ENCODE assay signal across 8 cellular contexts in the genomic region with DNA sequence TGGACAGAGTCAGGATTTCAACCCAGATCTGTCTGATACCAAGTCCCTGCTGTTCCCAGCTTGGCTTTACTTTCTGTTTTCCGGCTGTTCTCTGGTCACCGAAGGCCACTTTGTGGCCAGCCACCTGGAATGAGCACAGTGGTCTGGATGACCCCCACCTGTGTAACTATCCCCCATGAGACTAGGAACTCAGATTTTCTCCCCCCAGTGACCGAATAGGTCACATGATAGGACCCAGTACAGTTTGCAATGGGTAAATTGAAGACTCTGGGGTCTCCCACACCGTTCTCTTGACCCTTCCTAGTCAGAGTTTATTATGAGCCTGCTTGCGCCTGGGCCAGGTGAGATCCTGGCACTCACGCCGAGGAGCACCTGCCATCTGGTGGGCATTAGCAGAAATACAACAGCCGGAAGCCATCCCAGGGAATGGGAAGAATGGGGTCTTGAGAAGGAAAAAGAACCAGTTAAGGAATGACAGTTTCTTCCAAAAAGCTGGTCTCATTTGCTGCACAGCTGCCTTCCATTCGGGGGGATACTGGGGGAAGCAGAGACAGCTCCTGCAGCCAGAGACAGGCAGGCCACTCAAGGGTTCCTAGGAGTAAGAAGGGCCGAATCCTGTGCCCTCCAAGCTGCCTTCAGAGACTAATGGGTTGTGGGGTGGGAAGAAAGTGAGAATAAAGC. TPM values are rescaled to one million over a fixed set of nuclear protein-coding genes. Genes with fewer than 3 reads are reported as not detected.
DNase-seq lines count a peak whose midpoint lies in the region; ATAC-seq and TF ChIP-seq lines count a peak whose summit lies in the region.

No MANE protein-coding gene starts in this region.

- H2BK120ac ChIP-seq in neuronal stem cell (ENCODE audit: low read depth, low read length), result no peak overlapping the region

- H3K79me2 ChIP-seq in GM23338 (replicated peaks; ENCODE audit: insufficient read depth), result no peaks in the 10 kb centered on the region

- H4K8ac ChIP-seq in neuronal stem cell (ENCODE audit: low read depth, low read length), result no peak overlapping the region

- H3K4me3 ChIP-seq in AG10803 (ENCODE audit: low read length) (no peak overlapping the region), GM23338 (no peak overlapping the region), esophagus squamous epithelium (no peak overlapping the region), neuronal stem cell (ENCODE audit: low read length in 2 of 2) (no peak overlapping the region)

- H3F3A ChIP-seq in GM23338 (replicated peaks; ENCODE audit: low read depth), result peaks cover 14% of the 10 kb centered on the region; the same call in 1 of the 2 replicates

- peaks cover 10% of the 10 kb centered on the region for H3K27me3 Mint-ChIP-seq in GM23338 (ENCODE audit: insufficient read depth, low read depth, poor library complexity)

- no peak overlapping the region for H4K91ac ChIP-seq in neuronal stem cell (ENCODE audit: low read depth, low read length, poor library complexity)

- no peak overlapping the region for H3K23ac ChIP-seq in neuronal stem cell (ENCODE audit: low read depth, low read length, poor library complexity)

- H3K36me3 ChIP-seq in GM23338 (ENCODE audit: insufficient read depth) (no peaks in the 10 kb centered on the region), esophagus squamous epithelium (peaks cover 0 to 10% (median 0%) of the 10 kb centered on the region in 3 donors), neuronal stem cell (replicated peaks in 1 of 2; ENCODE audit: control insufficient read depth in 2 of 2, insufficient read depth in 2 of 2, low read length in 2 of 2) (no peaks in the 10 kb centered on the region)

- no peaks in the 10 kb centered on the region for H3K9me2 ChIP-seq in GM23338 (ENCODE audit: insufficient read depth)

- no peak overlapping the region for H2BK12ac ChIP-seq in neuronal stem cell (ENCODE audit: low read length)

- H3K4me1 Mint-ChIP-seq in GM23338, result peaks cover 5% of the 10 kb centered on the region; the same call in 2 of the 3 replicates

- H3K27me3 ChIP-seq in GM23338 (ENCODE audit: insufficient read depth) (no peaks in the 10 kb centered on the region), esophagus squamous epithelium (no peaks in the 10 kb centered on the region), neuronal stem cell (ENCODE audit: control insufficient read depth in 3 of 3, insufficient read depth in 3 of 3, low read depth in 1 of 3, low read length in 3 of 3) (no peaks in the 10 kb centered on the region)

- peaks cover 4% of the 10 kb centered on the region; the same call in 1 of the 2 replicates for H3K4me1 ChIP-seq in GM23338 (ENCODE audit: insufficient read depth)
- H3K4me1 ChIP-seq in esophagus squamous epithelium, result peaks cover 4 to 25% (median 11%) of the 10 kb centered on the region in 3 donors
- H3K4me1 ChIP-seq in neuronal stem cell (ENCODE audit: control insufficient read depth in 2 of 2, insufficient read depth in 1 of 2, low read depth in 1 of 2, low read length in 2 of 2), result no peaks in the 10 kb centered on the region

- H3K79me1 ChIP-seq in neuronal stem cell (ENCODE audit: low read depth, low read length), result no peaks in the 10 kb centered on the region

- H3K18ac ChIP-seq in neuronal stem cell (ENCODE audit: low read length), result no peak overlapping the region

- peak overlapping the region; percentile 48; the same call in 1 of the 2 replicates for H3K27ac ChIP-seq in GM23338 (ENCODE audit: low read depth)
- H3K27ac ChIP-seq in esophagus squamous epithelium, result peak overlapping the region in 3 of 4 donors; percentile 4 to 54 (median 21)
- no peak overlapping the region for H3K27ac ChIP-seq in neuronal stem cell (replicated peaks; ENCODE audit: low read length)

- no peaks in the 10 kb centered on the region for H3K9me3 ChIP-seq in esophagus squamous epithelium
- H3K9me3 ChIP-seq in neuronal stem cell (replicated peaks in 1 of 2; ENCODE audit: control insufficient read depth in 2 of 2, insufficient read depth in 1 of 2, low read depth in 1 of 2, low read length in 2 of 2), result no peaks in the 10 kb centered on the region

- H2AFZ ChIP-seq in GM23338, result peak overlapping the region; percentile 97
- peak overlapping the region; percentile 85 for H2AFZ ChIP-seq in neuronal stem cell (ENCODE audit: low read length)

- no peak overlapping the region for H2BK15ac ChIP-seq in neuronal stem cell (ENCODE audit: low read length)

- no peak overlapping the region for H3K14ac ChIP-seq in neuronal stem cell (ENCODE audit: low read length)

- DNase-seq in AG10803 (ENCODE audit: low read depth) (peak; percentile 33), GM23338 (ENCODE audit: low spot score) (peak; percentile 88), NCI-H82 (lab: John Stamatoyannopoulos, UW) (peak; percentile 79), activated T-cell treated with anti-CD3 and anti-CD28 coated beads for 48 hours (ENCODE audit: low read depth) (peak; percentile 29), esophagus squamous epithelium (lab: John Stamatoyannopoulos, UW) (no peak), neuronal stem cell (ENCODE audit: low spot score) (peak; percentile 64), cerebellar nuclear complex (lab: John Stamatoyannopoulos, UW) (no peak)

- no peak overlapping the region; the same call in 2 of the 3 replicates for H3K4me3 Mint-ChIP-seq in GM23338

- TF ChIP-seq CTCF in AG10803 (conservative IDR thresholded peaks at IDR 0.05; ENCODE audit: low read length) (peak; percentile 93), GM23338 (conservative IDR thresholded peaks at IDR 0.05; ENCODE audit: low read depth in 2 of 2) (peak; percentile 98), esophagus squamous epithelium (IDR thresholded peaks at IDR 0.05) (peak; percentile 88 to 94 (median 92))

- WGBS in esophagus squamous epithelium, 2 donors, result 21 to 25% methylated on average over 9 to 10 of the region's 10 CpGs
- WGBS in neuronal stem cell (ENCODE audit: extremely low coverage in 2 of 2, insufficient read length in 2 of 2, insufficient replicate concordance in 1 of 2), 2 donors, result no CpG with 5 or more reads among the region's 10 CpGs

- H3K27ac Mint-ChIP-seq in GM23338, result peak overlapping the region; percentile 58

- no peak overlapping the region for H2BK5ac ChIP-seq in neuronal stem cell (ENCODE audit: low read length)

- ATAC-seq in GM23338 (peak; percentile 94), HG03108 (IDR thresholded peaks at IDR 0.05; ENCODE audit: unreplicated experiment) (no peak)

- no peaks in the 10 kb centered on the region for H4K20me1 ChIP-seq in GM23338 (replicated peaks; ENCODE audit: insufficient read depth)

- H3K4me2 ChIP-seq in GM23338, result 0 out of 2 replicates have a peak overlapping the region, but pooled peaks have one; percentile 15
- H3K4me2 ChIP-seq in neuronal stem cell (ENCODE audit: insufficient read depth, low read length, poor library complexity, severe bottlenecking), result no peak overlapping the region

- intact Hi-C loops in esophagus squamous epithelium (cut with DNase I), result loop anchor here (5.0 kb wide), 1 partner anchor 66 kb away; no protein-coding TSS in a partner anchor

- no peak overlapping the region for H3K9ac ChIP-seq in neuronal stem cell (ENCODE audit: low read depth, low read length, poor library complexity)

- no peak overlapping the region for H3K4ac ChIP-seq in neuronal stem cell (ENCODE audit: low read length)

- H3K36me3 Mint-ChIP-seq in GM23338 (ENCODE audit: low read depth), result no peaks in the 10 kb centered on the region

- TF ChIP-seq POLR2A in esophagus squamous epithelium (IDR thresholded peaks at IDR 0.05), result no peak

- H3K9me3 Mint-ChIP-seq in GM23338, result no peaks in the 10 kb centered on the region

- H2AK5ac ChIP-seq in neuronal stem cell (ENCODE audit: low read depth, low read length), result no peak overlapping the region

TF ChIP-seq in GM23338, 12 proteins besides CTCF, POLR2A, EP300 and RAD21 (continues in another document):
- TF ChIP-seq STAT1 (IDR thresholded peaks at IDR 0.05; ENCODE audit: unreplicated experiment) (no peak), EZH2phosphoT487 (IDR thresholded peaks at IDR 0.05; ENCODE audit: unreplicated experiment) (no peak), EZH2 (IDR thresholded peaks at IDR 0.05; ENCODE audit: low read depth, unreplicated experiment) (no peak)

RNA-seq across cellular contexts. Expression of gene PHYHD1, which starts 7.1 kb away (rescaled TPM):
- total RNA-seq in GM23338 (2014; rRNA removed; shearing (Covaris generic)), result 4.1 and 10.4 TPM in 2 replicates
- 16.8 and 23.4 TPM in 2 replicates for polyA plus RNA-seq in GM23338 (2016; fragmentation: Nextera tagmentation; extraction: Ambion mirVana)
- total RNA-seq in esophagus squamous epithelium, result 10 to 100 TPM in 3 of 4 donors, 1 to 10 TPM in 1; 3.7 to 34.0 (median 23.0) TPM
- polyA plus RNA-seq in neuronal stem cell (2013, experiment 1 of 2), result 13.0 TPM
- polyA plus RNA-seq in neuronal stem cell (2013, experiment 2 of 2), result 12.5 TPM

RNA-seq across cellular contexts. Expression of gene DOLK, which starts 19.5 kb away (rescaled TPM):
- 20.2 and 21.3 TPM in 2 replicates for total RNA-seq in GM23338 (2014; rRNA removed; shearing (Covaris generic))
- 9.8 and 10.3 TPM in 2 replicates for polyA plus RNA-seq in GM23338 (2016; fragmentation: Nextera tagmentation; extraction: Ambion mirVana)
- total RNA-seq in esophagus squamous epithelium, result 10 to 100 TPM; 12.8 to 21.2 (median 16.2) TPM
- 10.1 TPM for polyA plus RNA-seq in neuronal stem cell (2013, experiment 1 of 2)
- 9.7 TPM for polyA plus RNA-seq in neuronal stem cell (2013, experiment 2 of 2)

RNA-seq across cellular contexts. Expression of gene NUP188, which starts 19.6 kb away (rescaled TPM):
- total RNA-seq in GM23338 (2014; rRNA removed; shearing (Covaris generic)), result 107 and 117 TPM in 2 replicates
- polyA plus RNA-seq in GM23338 (2016; fragmentation: Nextera tagmentation; extraction: Ambion mirVana), result 25.5 and 28.4 TPM in 2 replicates
- total RNA-seq in esophagus squamous epithelium, result 10 to 100 TPM; 61.0 to 78.6 (median 67.1) TPM
- polyA plus RNA-seq in neuronal stem cell (2013, experiment 1 of 2), result 25.1 TPM
- 24.6 TPM for polyA plus RNA-seq in neuronal stem cell (2013, experiment 2 of 2)

RNA-seq across cellular contexts. Expression of gene LRRC8A, which starts 45.9 kb away (rescaled TPM):
- 75.7 and 80.5 TPM in 2 replicates for total RNA-seq in GM23338 (2014; rRNA removed; shearing (Covaris generic))
- 35.3 and 37.3 TPM in 2 replicates for polyA plus RNA-seq in GM23338 (2016; fragmentation: Nextera tagmentation; extraction: Ambion mirVana)
- 100 to 1,000 TPM in 3 of 4 donors, 10 to 100 TPM in 1; 70.0 to 153 (median 122) TPM for total RNA-seq in esophagus squamous epithelium
- 28.5 TPM for polyA plus RNA-seq in neuronal stem cell (2013, experiment 1 of 2)
- polyA plus RNA-seq in neuronal stem cell (2013, experiment 2 of 2), result 29.6 TPM

RNA-seq across cellular contexts. Expression of gene KYAT1, which starts 46.1 kb away (rescaled TPM):
- total RNA-seq in GM23338 (2014; rRNA removed; shearing (Covaris generic)), result 29.8 and 34.0 TPM in 2 replicates
- 23.0 and 26.1 TPM in 2 replicates for polyA plus RNA-seq in GM23338 (2016; fragmentation: Nextera tagmentation; extraction: Ambion mirVana)
- total RNA-seq in esophagus squamous epithelium, result 1 to 10 TPM; 4.0 to 9.4 (median 5.7) TPM
- polyA plus RNA-seq in neuronal stem cell (2013, experiment 1 of 2), result 19.9 TPM
- polyA plus RNA-seq in neuronal stem cell (2013, experiment 2 of 2), result 19.3 TPM

Comparison
In these comparisons a context has a peak if more than half of its experiments do, and no peak if none do; other contexts are left out.
1. DNase-seq: peak in AG10803 (single experiment), GM23338 (single experiment), NCI-H82 (single experiment), activated T-cell treated with anti-CD3 and anti-CD28 coated beads for 48 hours (single experiment) and neuronal stem cell (single experiment); none in esophagus squamous epithelium (single experiment) and cerebellar nuclear complex (0 of 2).
2. Peak in every context shown above with its lines, with median percentiles within 50 percentile points of each other: CTCF ChIP-seq.